ENCODE assay signal across 28 cellular contexts in the genomic region with DNA sequence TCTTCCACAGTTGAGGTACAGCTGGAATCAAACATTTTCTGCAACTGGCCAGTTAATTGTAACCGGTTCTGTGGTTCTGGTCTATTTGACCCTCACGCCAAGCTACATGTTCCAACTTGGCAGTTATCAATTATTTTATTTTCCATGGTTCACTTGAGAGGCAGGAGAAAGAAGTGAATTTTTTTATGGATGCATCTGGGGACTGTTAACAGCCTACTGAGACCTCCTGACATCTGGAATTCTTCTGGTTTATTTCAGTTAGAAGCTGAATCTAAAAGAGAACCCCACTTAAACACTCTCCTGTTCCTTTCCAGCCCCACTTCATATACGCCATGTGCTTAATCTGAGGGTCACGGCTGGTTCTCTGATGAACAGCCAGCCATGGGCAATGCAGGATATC.
"Had no signal": no experiment of that assay in that cellular context is flagged by ENCODE, and none has a peak within 500 bp of the region (broad histone marks: within the 10 kb centered on the region; RNA-seq: fewer than 3 reads in every experiment).

No MANE protein-coding gene starts in this region.

- H3K27me3 ChIP-seq: ascending aorta, cardiac muscle cell had no signal

- H3K4me3 ChIP-seq: ascending aorta, cardiac muscle cell had no signal

- H3K36me3 ChIP-seq: ascending aorta, cardiac muscle cell had no signal

- H3K27ac ChIP-seq: ascending aorta, cardiac muscle cell, VCaP had no signal

- H3K4me1 ChIP-seq: ascending aorta had no signal

- H3K9me3 ChIP-seq: ascending aorta had no signal

- FAIRE-seq: TTC549 had no signal

- DNase-seq: activated B cell treated with CpG ODN at 0.5 μM for 24 hours; activated CD4-positive, alpha-beta memory T cell treated with anti-CD3 and anti-CD28 coated beads, Interleukin-2, amount 10 ng/mL, durations not matched to agents 7 days and 5 days; activated CD4-positive, alpha-beta T cell treated with anti-CD3 and anti-CD28 coated beads for 48 hours; activated CD4-positive, alpha-beta T cell treated with anti-CD3 and anti-CD28 coated beads, Interleukin-2, amount 10 ng/mL, durations not matched to agents 7 days and 5 days; activated CD4-positive, alpha-beta T cell treated with anti-CD3 and anti-CD28 coated beads, Interleukin-2, amount 50 U/mL, for 48 hours; activated CD4-positive, CD25-positive, alpha-beta regulatory T cell treated with anti-CD3 and anti-CD28 coated beads, Interleukin-2, amount 50 U/mL, for 72 hours; activated CD8-positive, alpha-beta memory T cell treated with anti-CD3 and anti-CD28 coated beads for 24 hours; activated CD8-positive, alpha-beta memory T cell treated with anti-CD3 and anti-CD28 coated beads, Interleukin-2, amount 10 ng/mL, durations not matched to agents 7 days and 5 days; activated CD8-positive, alpha-beta memory T cell treated with anti-CD3 and anti-CD28 coated beads, Interleukin-2, amount 50 U/mL, for 48 hours; activated CD8-positive, alpha-beta T cell treated with anti-CD3 and anti-CD28 coated beads, Interleukin-2, amount 10 ng/mL, durations not matched to agents 7 days and 5 days; activated effector memory CD4-positive, alpha-beta T cell treated with Interleukin-2 at 50 U/mL for 16 hours; activated gamma-delta T cell; activated naive CD4-positive, alpha-beta T cell treated with anti-CD3 and anti-CD28 coated beads, Interleukin-2, amount 10 ng/mL, durations not matched to agents 7 days and 5 days; activated naive CD4-positive, alpha-beta T cell treated with Interleukin-2 at 50 U/mL for 16 hours; activated naive CD8-positive, alpha-beta T cell treated with anti-CD3 and anti-CD28 coated beads, Interleukin-2, amount 10 ng/mL, durations not matched to agents 7 days and 5 days; activated naive CD8-positive, alpha-beta T cell treated with anti-CD3 and anti-CD28 coated beads, Interleukin-2, amount 50 U/mL, for 24 hours; activated T-cell treated with anti-CD3 and anti-CD28 coated beads, Interleukin-2, amount 50 U/mL, for 24 hours; activated T-cell treated with anti-CD3 and anti-CD28 coated beads, Interleukin-2, amount 50 U/mL, for 48 hours; amygdala; anterior cingulate cortex; caudate nucleus; cerebellar nuclear complex; T-helper 2 cell; T-helper 9 cell had no signal
